1 cellular context compared by ENCODE assay signal in the genomic region with DNA sequence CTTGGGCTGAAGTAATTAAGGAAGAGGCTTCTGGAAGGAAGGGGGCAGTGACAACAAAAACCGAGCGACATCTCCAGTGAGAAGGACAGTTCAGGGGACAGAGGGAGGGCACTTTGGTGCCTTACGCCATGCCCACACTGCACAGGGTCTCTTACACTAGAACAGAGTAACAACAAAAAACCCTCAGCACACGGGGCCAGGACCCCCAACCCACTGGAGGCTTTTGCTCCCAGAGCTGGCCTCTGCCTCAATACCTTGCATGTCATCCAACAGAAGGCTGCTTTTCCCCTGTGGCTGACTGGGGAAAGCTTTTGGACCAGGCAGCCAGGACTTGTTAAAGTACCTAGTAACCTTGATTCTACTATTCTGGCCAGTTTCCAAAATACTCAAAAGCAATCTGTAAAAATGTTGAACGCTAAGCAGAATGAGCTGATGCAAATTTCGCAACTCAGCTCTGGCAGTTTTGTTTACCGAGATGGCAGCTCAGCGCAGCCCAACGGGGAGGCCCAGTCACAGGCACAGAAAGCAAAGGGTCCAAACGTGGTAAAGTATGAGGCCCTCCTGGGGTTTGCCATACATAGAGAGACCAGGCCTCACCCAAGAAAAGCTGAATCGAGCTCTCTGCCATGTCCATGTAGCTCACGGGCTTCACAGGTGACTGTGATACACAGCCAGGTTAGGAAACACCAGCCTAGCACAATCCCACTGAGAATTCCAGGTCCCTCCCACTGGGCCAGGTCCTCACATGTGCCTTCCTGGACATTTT.
TF ChIP-seq lines count a peak whose summit lies in the region.

No MANE protein-coding gene starts in this region.

TF ChIP-seq in HepG2, 621 proteins besides CTCF, POLR2A, EP300 and RAD21 (continued from another document and continues in another):
- TF ChIP-seq EHMT2 (IDR thresholded peaks at IDR 0.05; ENCODE audit: borderline replicate concordance, low read depth, low read length) (peak; percentile 36; the same call in 1 of the 2 replicates), ZNF382 (CRISPR knock-in tag; IDR thresholded peaks at IDR 0.05; ENCODE audit: borderline replicate concordance) (no peak), KLF15 (CRISPR knock-in tag; IDR thresholded peaks at IDR 0.05; ENCODE audit: borderline replicate concordance) (no peak), SIN3A (IDR thresholded peaks at IDR 0.05; ENCODE audit: borderline replicate concordance, low read depth, low read length) (no peak), CENPX (CRISPR knock-in tag; IDR thresholded peaks at IDR 0.05) (no peak), TBL1XR1 (IDR thresholded peaks at IDR 0.05; ENCODE audit: borderline replicate concordance, low read length, partially characterized antibody) (no peak), SP4 (CRISPR knock-in tag; IDR thresholded peaks at IDR 0.05) (no peak; the same call in 1 of the 2 replicates), ZSCAN21 (CRISPR knock-in tag; IDR thresholded peaks at IDR 0.05; ENCODE audit: borderline replicate concordance) (peak; percentile 68; the same call in 1 of the 2 replicates), CAMTA2 (CRISPR knock-in tag; IDR thresholded peaks at IDR 0.05; ENCODE audit: borderline replicate concordance) (0 out of 2 replicates have a peak, but pooled peaks have one; percentile 58), ZNF337 (CRISPR knock-in tag; IDR thresholded peaks at IDR 0.05; ENCODE audit: borderline replicate concordance, low read depth) (no peak), RFX5 (IDR thresholded peaks at IDR 0.05; ENCODE audit: low read depth, low read length) (no peak), ZNF20 (CRISPR knock-in tag; IDR thresholded peaks at IDR 0.05) (no peak), ZNF180 (CRISPR knock-in tag; IDR thresholded peaks at IDR 0.05; ENCODE audit: borderline replicate concordance, low read depth) (no peak), HOXA7 (CRISPR knock-in tag; IDR thresholded peaks at IDR 0.05) (no peak), SALL1 (CRISPR knock-in tag; IDR thresholded peaks at IDR 0.05) (peak; percentile 90), ZSCAN25 (CRISPR knock-in tag; IDR thresholded peaks at IDR 0.05) (no peak), KMT2A (CRISPR knock-in tag; IDR thresholded peaks at IDR 0.05) (no peak), ETV6 (CRISPR knock-in tag; conservative IDR thresholded peaks at IDR 0.05) (no peak), HNRNPL (IDR thresholded peaks at IDR 0.05; ENCODE audit: low read depth, low read length) (0 out of 2 replicates have a peak, but pooled peaks have one; percentile 52), SOX5 (CRISPR knock-in tag; IDR thresholded peaks at IDR 0.05; ENCODE audit: borderline replicate concordance) (peak; percentile 71; the same call in 1 of the 2 replicates), ZNF24 (IDR thresholded peaks at IDR 0.05) (no peak), RBAK (CRISPR knock-in tag; IDR thresholded peaks at IDR 0.05) (no peak), CBX2 (IDR thresholded peaks at IDR 0.05; ENCODE audit: low read depth, low read length) (no peak), CBX2 (CRISPR knock-in tag; IDR thresholded peaks at IDR 0.05; ENCODE audit: low read depth) (no peak), ZNF878 (CRISPR knock-in tag; IDR thresholded peaks at IDR 0.05) (no peak), SP5 (CRISPR knock-in tag; IDR thresholded peaks at IDR 0.05; ENCODE audit: borderline replicate concordance, low read depth) (no peak), BRCA1 (CRISPR knock-in tag; IDR thresholded peaks at IDR 0.05) (no peak), CEBPG (CRISPR knock-in tag; IDR thresholded peaks at IDR 0.05) (peak; percentile 96), SRSF4 (IDR thresholded peaks at IDR 0.05; ENCODE audit: low read depth, low read length, poor library complexity, severe bottlenecking) (no peak), ATRX (CRISPR knock-in tag; IDR thresholded peaks at IDR 0.05; ENCODE audit: borderline replicate concordance) (no peak), ZNF205 (CRISPR knock-in tag; IDR thresholded peaks at IDR 0.05) (no peak), WIZ (CRISPR knock-in tag; IDR thresholded peaks at IDR 0.05) (0 out of 2 replicates have a peak, but pooled peaks have one; percentile 38), MIER3 (CRISPR knock-in tag; IDR thresholded peaks at IDR 0.05; ENCODE audit: borderline replicate concordance) (peak; percentile 33; the same call in 1 of the 2 replicates), ZNF44 (CRISPR knock-in tag; IDR thresholded peaks at IDR 0.05) (no peak), DNMT3B (CRISPR knock-in tag; conservative IDR thresholded peaks at IDR 0.05) (no peak)
- TF ChIP-seq, protein P1, sequence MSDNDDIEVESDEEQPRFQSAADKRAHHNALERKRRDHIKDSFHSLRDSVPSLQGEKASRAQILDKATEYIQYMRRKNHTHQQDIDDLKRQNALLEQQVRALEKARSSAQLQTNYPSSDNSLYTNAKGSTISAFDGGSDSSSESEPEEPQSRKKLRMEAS (IDR thresholded peaks at IDR 0.05) = peak; percentile 47; the same call in 1 of the 2 replicates
- TF ChIP-seq, protein P2, sequence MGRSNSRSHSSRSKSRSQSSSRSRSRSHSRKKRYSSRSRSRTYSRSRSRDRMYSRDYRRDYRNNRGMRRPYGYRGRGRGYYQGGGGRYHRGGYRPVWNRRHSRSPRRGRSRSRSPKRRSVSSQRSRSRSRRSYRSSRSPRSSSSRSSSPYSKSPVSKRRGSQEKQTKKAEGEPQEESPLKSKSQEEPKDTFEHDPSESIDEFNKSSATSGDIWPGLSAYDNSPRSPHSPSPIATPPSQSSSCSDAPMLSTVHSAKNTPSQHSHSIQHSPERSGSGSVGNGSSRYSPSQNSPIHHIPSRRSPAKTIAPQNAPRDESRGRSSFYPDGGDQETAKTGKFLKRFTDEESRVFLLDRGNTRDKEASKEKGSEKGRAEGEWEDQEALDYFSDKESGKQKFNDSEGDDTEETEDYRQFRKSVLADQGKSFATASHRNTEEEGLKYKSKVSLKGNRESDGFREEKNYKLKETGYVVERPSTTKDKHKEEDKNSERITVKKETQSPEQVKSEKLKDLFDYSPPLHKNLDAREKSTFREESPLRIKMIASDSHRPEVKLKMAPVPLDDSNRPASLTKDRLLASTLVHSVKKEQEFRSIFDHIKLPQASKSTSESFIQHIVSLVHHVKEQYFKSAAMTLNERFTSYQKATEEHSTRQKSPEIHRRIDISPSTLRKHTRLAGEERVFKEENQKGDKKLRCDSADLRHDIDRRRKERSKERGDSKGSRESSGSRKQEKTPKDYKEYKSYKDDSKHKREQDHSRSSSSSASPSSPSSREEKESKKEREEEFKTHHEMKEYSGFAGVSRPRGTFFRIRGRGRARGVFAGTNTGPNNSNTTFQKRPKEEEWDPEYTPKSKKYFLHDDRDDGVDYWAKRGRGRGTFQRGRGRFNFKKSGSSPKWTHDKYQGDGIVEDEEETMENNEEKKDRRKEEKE (IDR thresholded peaks at IDR 0.05) = no peak
- TF ChIP-seq, protein P3, sequence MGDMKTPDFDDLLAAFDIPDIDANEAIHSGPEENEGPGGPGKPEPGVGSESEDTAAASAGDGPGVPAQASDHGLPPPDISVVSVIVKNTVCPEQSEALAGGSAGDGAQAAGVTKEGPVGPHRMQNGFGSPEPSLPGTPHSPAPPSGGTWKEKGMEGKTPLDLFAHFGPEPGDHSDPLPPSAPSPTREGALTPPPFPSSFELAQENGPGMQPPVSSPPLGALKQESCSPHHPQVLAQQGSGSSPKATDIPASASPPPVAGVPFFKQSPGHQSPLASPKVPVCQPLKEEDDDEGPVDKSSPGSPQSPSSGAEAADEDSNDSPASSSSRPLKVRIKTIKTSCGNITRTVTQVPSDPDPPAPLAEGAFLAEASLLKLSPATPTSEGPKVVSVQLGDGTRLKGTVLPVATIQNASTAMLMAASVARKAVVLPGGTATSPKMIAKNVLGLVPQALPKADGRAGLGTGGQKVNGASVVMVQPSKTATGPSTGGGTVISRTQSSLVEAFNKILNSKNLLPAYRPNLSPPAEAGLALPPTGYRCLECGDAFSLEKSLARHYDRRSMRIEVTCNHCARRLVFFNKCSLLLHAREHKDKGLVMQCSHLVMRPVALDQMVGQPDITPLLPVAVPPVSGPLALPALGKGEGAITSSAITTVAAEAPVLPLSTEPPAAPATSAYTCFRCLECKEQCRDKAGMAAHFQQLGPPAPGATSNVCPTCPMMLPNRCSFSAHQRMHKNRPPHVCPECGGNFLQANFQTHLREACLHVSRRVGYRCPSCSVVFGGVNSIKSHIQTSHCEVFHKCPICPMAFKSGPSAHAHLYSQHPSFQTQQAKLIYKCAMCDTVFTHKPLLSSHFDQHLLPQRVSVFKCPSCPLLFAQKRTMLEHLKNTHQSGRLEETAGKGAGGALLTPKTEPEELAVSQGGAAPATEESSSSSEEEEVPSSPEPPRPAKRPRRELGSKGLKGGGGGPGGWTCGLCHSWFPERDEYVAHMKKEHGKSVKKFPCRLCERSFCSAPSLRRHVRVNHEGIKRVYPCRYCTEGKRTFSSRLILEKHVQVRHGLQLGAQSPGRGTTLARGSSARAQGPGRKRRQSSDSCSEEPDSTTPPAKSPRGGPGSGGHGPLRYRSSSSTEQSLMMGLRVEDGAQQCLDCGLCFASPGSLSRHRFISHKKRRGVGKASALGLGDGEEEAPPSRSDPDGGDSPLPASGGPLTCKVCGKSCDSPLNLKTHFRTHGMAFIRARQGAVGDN (CRISPR knock-in tag; IDR thresholded peaks at IDR 0.05) = peak; percentile 68
- TF ChIP-seq, protein P4, sequence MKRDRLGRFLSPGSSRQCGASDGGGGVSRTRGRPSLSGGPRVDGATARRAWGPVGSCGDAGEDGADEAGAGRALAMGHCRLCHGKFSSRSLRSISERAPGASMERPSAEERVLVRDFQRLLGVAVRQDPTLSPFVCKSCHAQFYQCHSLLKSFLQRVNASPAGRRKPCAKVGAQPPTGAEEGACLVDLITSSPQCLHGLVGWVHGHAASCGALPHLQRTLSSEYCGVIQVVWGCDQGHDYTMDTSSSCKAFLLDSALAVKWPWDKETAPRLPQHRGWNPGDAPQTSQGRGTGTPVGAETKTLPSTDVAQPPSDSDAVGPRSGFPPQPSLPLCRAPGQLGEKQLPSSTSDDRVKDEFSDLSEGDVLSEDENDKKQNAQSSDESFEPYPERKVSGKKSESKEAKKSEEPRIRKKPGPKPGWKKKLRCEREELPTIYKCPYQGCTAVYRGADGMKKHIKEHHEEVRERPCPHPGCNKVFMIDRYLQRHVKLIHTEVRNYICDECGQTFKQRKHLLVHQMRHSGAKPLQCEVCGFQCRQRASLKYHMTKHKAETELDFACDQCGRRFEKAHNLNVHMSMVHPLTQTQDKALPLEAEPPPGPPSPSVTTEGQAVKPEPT (CRISPR knock-in tag; IDR thresholded peaks at IDR 0.05; ENCODE audit: low read depth) = no peak
- TF ChIP-seq, protein P5, sequence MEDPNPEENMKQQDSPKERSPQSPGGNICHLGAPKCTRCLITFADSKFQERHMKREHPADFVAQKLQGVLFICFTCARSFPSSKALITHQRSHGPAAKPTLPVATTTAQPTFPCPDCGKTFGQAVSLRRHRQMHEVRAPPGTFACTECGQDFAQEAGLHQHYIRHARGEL (CRISPR knock-in tag; IDR thresholded peaks at IDR 0.05) = no peak
- TF ChIP-seq, protein P6, sequence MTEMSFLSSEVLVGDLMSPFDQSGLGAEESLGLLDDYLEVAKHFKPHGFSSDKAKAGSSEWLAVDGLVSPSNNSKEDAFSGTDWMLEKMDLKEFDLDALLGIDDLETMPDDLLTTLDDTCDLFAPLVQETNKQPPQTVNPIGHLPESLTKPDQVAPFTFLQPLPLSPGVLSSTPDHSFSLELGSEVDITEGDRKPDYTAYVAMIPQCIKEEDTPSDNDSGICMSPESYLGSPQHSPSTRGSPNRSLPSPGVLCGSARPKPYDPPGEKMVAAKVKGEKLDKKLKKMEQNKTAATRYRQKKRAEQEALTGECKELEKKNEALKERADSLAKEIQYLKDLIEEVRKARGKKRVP (CRISPR knock-in tag; IDR thresholded peaks at IDR 0.05) = no peak
- TF ChIP-seq, protein P7, sequence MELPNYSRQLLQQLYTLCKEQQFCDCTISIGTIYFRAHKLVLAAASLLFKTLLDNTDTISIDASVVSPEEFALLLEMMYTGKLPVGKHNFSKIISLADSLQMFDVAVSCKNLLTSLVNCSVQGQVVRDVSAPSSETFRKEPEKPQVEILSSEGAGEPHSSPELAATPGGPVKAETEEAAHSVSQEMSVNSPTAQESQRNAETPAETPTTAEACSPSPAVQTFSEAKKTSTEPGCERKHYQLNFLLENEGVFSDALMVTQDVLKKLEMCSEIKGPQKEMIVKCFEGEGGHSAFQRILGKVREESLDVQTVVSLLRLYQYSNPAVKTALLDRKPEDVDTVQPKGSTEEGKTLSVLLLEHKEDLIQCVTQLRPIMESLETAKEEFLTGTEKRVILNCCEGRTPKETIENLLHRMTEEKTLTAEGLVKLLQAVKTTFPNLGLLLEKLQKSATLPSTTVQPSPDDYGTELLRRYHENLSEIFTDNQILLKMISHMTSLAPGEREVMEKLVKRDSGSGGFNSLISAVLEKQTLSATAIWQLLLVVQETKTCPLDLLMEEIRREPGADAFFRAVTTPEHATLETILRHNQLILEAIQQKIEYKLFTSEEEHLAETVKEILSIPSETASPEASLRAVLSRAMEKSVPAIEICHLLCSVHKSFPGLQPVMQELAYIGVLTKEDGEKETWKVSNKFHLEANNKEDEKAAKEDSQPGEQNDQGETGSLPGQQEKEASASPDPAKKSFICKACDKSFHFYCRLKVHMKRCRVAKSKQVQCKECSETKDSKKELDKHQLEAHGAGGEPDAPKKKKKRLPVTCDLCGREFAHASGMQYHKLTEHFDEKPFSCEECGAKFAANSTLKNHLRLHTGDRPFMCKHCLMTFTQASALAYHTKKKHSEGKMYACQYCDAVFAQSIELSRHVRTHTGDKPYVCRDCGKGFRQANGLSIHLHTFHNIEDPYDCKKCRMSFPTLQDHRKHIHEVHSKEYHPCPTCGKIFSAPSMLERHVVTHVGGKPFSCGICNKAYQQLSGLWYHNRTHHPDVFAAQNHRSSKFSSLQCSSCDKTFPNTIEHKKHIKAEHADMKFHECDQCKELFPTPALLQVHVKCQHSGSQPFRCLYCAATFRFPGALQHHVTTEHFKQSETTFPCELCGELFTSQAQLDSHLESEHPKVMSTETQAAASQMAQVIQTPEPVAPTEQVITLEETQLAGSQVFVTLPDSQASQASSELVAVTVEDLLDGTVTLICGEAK (IDR thresholded peaks at IDR 0.05) = no peak
- TF ChIP-seq, protein P7 (CRISPR knock-in tag; IDR thresholded peaks at IDR 0.05) = no peak
